In the genomic region with DNA sequence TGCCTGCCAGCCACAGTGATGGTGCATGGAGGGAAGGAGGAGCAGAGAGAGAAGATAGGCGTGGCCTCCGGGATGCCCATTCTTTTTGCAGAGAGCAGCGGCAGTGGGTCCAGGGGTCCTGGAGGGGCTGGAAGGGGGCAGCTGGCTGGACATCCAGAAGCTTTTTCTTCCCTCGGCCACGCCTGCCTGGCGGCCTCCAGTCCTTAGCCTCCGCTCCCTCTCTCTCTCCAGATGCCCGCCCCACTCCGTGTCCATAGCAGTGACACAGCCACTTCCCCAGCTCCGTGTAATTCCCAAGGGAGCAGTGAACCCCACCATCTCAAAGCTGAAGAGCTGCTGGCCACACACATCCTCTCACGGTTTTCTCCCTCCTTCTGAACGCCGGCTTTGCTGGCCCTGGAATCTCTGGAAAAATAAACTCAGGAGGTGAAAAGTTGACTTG, we compare ENCODE assay signal across 13 cellular contexts. TPM values are rescaled to one million over a fixed set of nuclear protein-coding genes. Genes with fewer than 3 reads are reported as not detected.
DNase-seq lines count a peak whose midpoint lies in the region; ATAC-seq, FAIRE-seq and TF ChIP-seq lines count a peak whose summit lies in the region.
"Had no signal": no experiment of that assay in that cellular context is flagged by ENCODE, and none has a peak within 500 bp of the region (broad histone marks: within the 10 kb centered on the region; RNA-seq: fewer than 3 reads in every experiment).

No MANE protein-coding gene starts in this region.

- no peaks in the 10 kb centered on the region for H4K20me1 ChIP-seq in fibroblast of lung (ENCODE audit: control insufficient read depth, extremely low read depth, insufficient read depth, low read length)

- no peak for TF ChIP-seq POLR2A in prostate gland (IDR thresholded peaks at IDR 0.05)

- WGBS in prostate gland: 57% methylated on average over 13 of the region's 13 CpGs

- intact Hi-C loops in Right ventricle myocardium superior (cut with DNase I) (no loop called here), cardiac septum (cut with DNase I) (no loop called here), prostate gland (cut with DNase I) (no loop called here)

- DNase-seq in Right ventricle myocardium superior (peak; percentile 49), cardiac septum (ENCODE audit: low spot score) (no peak), fibroblast of lung (ENCODE audit: low read depth in 2 of 2) (peak; percentile 39 to 81), prostate gland (ENCODE audit: low spot score) (no peak), D721Med (ENCODE audit: insufficient read length, low spot score) (no peak), NCI-H2196 (lab: John Stamatoyannopoulos, UW; ENCODE audit: unreplicated experiment) (no peak)
- DNase-seq in activated CD4-positive, alpha-beta T cell treated with anti-CD3 and anti-CD28 coated beads for 48 hours: no peak
- DNase-seq: ACHN; activated CD4-positive, CD25-positive, alpha-beta regulatory T cell; mucosa of descending colon; NCI-H510A treated with DMSO at 0.1 percent for 48 hours; SHP77 treated with DMSO at 0.1 percent for 48 hours had no signal

- H3K79me2 ChIP-seq in fibroblast of lung (ENCODE audit: control insufficient read depth, insufficient read depth, low read length): no peaks in the 10 kb centered on the region

- H3K36me3 ChIP-seq in fibroblast of lung (ENCODE audit: control insufficient read depth, insufficient read depth, low read length) (no peaks in the 10 kb centered on the region), prostate gland (no peaks in the 10 kb centered on the region)

- H3K4me3 ChIP-seq in fibroblast of lung (replicated peaks in 1 of 4; ENCODE audit: control extremely low read depth in 1 of 4, insufficient read depth in 1 of 4, low read depth in 3 of 4, low read length in 4 of 4) (peak overlapping the region in 2 of 4 experiments; percentile 9 to 40), prostate gland (no peak overlapping the region)
- H3K4me3 ChIP-seq: mucosa of descending colon had no signal

- H3K9ac ChIP-seq in fibroblast of lung (ENCODE audit: insufficient read depth, low read length): no peak overlapping the region

- peak overlapping the region; percentile 63 for H3K4me2 ChIP-seq in fibroblast of lung (ENCODE audit: extremely low read depth, insufficient read depth, low read length)

- TF ChIP-seq CTCF in fibroblast of lung (conservative IDR thresholded peaks at IDR 0.05 in 1 of 2, IDR thresholded peaks at IDR 0.05 in 1 of 2; ENCODE audit: low read depth in 1 of 2, low read length in 2 of 2) (no peak), prostate gland (IDR thresholded peaks at IDR 0.05) (no peak), D721Med (IDR thresholded peaks at IDR 0.05; ENCODE audit: insufficient read depth, missing control alignments) (no peak)

- peaks cover 23% of the 10 kb centered on the region for H3K4me1 ChIP-seq in fibroblast of lung (ENCODE audit: control insufficient read depth, extremely low read depth, insufficient read depth, low read length)
- H3K4me1 ChIP-seq in prostate gland (replicated peaks): peaks cover 3% of the 10 kb centered on the region

- FAIRE-seq in D721Med (lab: Jason Lieb, UNC): no peak

- H3K9me3 ChIP-seq in fibroblast of lung (ENCODE audit: control insufficient read depth, insufficient read depth, low read depth, low read length) (no peaks in the 10 kb centered on the region), prostate gland (no peaks in the 10 kb centered on the region)
- H3K9me3 ChIP-seq: mucosa of descending colon had no signal

- ATAC-seq in Right ventricle myocardium superior (ENCODE audit: poor library complexity) (no peak), HG02588 (IDR thresholded peaks at IDR 0.05; ENCODE audit: unreplicated experiment) (no peak)
- ATAC-seq: mucosa of descending colon had no signal

- H3K27me3 ChIP-seq in fibroblast of lung (ENCODE audit: control insufficient read depth, insufficient read depth, low read length) (no peaks in the 10 kb centered on the region), prostate gland (replicated peaks; ENCODE audit: insufficient read depth) (no peaks in the 10 kb centered on the region)

- H3K27ac ChIP-seq in fibroblast of lung (ENCODE audit: insufficient read depth, low read length) (peak overlapping the region; percentile 66), prostate gland (peak overlapping the region; percentile 66 to 69)

- peak overlapping the region; percentile 77 for H2AFZ ChIP-seq in fibroblast of lung (ENCODE audit: low read length)

RNA-seq across cellular contexts. Expression of a gene that starts 26.3 kb away (rescaled TPM):
- total RNA-seq in Right ventricle myocardium superior: 53.0 TPM
- 41.3 TPM for total RNA-seq in cardiac septum
- 31.3 and 34.2 TPM in 2 replicates for total RNA-seq in fibroblast of lung
- 16.9 and 20.9 TPM in 2 replicates for polyA plus RNA-seq in fibroblast of lung
- 24.2 and 28.9 TPM in 2 replicates for polyA plus RNA-seq in fibroblast of lung (2012)
- polyA minus RNA-seq in fibroblast of lung (ENCODE audit: low replicate concordance): 33.7 and 42.3 TPM in 2 replicates
- total RNA-seq in prostate gland: 100 to 1,000 TPM; 119 to 186 TPM

Comparison
In these comparisons a context has a peak if more than half of its experiments do, and no peak if none do; other contexts are left out.
1. DNase-seq: peak in Right ventricle myocardium superior (single experiment) and fibroblast of lung (2 of 2); none in cardiac septum (single experiment), prostate gland (single experiment), D721Med (single experiment), activated CD4-positive, alpha-beta T cell treated with anti-CD3 and anti-CD28 coated beads for 48 hours (single experiment) and NCI-H2196 (single experiment).